In genomic region chr22:22105364-22105763, GRCh38 we compare ENCODE assay signal across 8 cellular contexts.
"Had no signal": no experiment of that assay in that cellular context is flagged by ENCODE, and none has a peak within 500 bp of the region (broad histone marks: within the 10 kb centered on the region; RNA-seq: fewer than 3 reads in every experiment).

No MANE protein-coding gene starts in this region.

- H3K4me3 ChIP-seq: GM12878 had no signal

- ATAC-seq: GM12878 had no signal

- FAIRE-seq: G401.6, GM12878, GM12891, GM12892, GM18507, GM19239 had no signal

- DNase-seq: GDM1, GF-D8 had no signal
